ENCODE assay signal across 1 cellular context in the genomic region with DNA sequence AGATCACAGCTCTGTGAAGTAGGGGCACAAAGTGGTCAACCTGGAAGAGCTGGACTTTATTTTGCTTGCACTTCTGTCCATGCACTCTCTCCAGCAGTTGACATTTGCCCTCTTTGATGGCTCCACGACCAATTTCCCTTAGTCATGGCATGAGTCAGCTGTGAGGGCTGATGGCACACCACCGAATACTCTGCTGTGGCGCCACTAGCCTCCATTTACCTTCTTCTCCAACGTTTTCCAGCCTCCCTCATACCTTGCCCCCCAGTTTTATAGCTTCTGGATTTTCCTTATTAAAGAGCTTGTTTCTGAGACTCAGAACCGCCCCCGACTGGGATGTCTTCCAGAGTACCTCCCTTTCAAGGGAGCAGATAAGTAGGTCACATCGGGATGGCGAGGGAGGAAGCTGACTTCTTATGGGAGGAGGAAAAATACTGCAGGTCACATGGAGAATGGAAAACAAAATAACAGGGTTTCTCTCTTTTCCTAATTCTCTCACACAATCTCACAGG.
TF ChIP-seq lines count a peak whose summit lies in the region.

No MANE protein-coding gene starts in this region.

TF ChIP-seq in HepG2, 621 proteins besides CTCF, POLR2A, EP300 and RAD21 (continued from another document and continues in another):
- TF ChIP-seq, protein P1, sequence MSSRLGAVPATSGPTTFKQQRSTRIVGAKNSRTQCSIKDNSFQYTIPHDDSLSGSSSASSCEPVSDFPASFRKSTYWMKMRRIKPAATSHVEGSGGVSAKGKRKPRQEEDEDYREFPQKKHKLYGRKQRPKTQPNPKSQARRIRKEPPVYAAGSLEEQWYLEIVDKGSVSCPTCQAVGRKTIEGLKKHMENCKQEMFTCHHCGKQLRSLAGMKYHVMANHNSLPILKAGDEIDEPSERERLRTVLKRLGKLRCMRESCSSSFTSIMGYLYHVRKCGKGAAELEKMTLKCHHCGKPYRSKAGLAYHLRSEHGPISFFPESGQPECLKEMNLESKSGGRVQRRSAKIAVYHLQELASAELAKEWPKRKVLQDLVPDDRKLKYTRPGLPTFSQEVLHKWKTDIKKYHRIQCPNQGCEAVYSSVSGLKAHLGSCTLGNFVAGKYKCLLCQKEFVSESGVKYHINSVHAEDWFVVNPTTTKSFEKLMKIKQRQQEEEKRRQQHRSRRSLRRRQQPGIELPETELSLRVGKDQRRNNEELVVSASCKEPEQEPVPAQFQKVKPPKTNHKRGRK (CRISPR knock-in tag; IDR thresholded peaks at IDR 0.05) = no peak
- peak; percentile 74 for TF ChIP-seq SIN3A (IDR thresholded peaks at IDR 0.05; ENCODE audit: borderline replicate concordance, low read depth, low read length)
- TF ChIP-seq TCF12 (IDR thresholded peaks at IDR 0.05) = no peak
- TF ChIP-seq TCF12 (CRISPR knock-in tag; IDR thresholded peaks at IDR 0.05) = no peak
- TF ChIP-seq THAP11 (CRISPR knock-in tag; IDR thresholded peaks at IDR 0.05) = peak; percentile 64
- no peak for TF ChIP-seq XRCC5 (optimal IDR thresholded peaks at IDR 0.05; ENCODE audit: low read length)
- TF ChIP-seq ZNF253 (CRISPR knock-in tag; IDR thresholded peaks at IDR 0.05; ENCODE audit: borderline replicate concordance) = no peak
- TF ChIP-seq NCOA5 (CRISPR knock-in tag; IDR thresholded peaks at IDR 0.05) = no peak
- TF ChIP-seq MAFK (conservative IDR thresholded peaks at IDR 0.05 in 1 of 2, IDR thresholded peaks at IDR 0.05 in 1 of 2; ENCODE audit: low read length in 2 of 2) = peak; percentile 94 to 98
- no peak for TF ChIP-seq KDM3A (CRISPR knock-in tag; IDR thresholded peaks at IDR 0.05; ENCODE audit: low read depth)
- TF ChIP-seq, protein P2, sequence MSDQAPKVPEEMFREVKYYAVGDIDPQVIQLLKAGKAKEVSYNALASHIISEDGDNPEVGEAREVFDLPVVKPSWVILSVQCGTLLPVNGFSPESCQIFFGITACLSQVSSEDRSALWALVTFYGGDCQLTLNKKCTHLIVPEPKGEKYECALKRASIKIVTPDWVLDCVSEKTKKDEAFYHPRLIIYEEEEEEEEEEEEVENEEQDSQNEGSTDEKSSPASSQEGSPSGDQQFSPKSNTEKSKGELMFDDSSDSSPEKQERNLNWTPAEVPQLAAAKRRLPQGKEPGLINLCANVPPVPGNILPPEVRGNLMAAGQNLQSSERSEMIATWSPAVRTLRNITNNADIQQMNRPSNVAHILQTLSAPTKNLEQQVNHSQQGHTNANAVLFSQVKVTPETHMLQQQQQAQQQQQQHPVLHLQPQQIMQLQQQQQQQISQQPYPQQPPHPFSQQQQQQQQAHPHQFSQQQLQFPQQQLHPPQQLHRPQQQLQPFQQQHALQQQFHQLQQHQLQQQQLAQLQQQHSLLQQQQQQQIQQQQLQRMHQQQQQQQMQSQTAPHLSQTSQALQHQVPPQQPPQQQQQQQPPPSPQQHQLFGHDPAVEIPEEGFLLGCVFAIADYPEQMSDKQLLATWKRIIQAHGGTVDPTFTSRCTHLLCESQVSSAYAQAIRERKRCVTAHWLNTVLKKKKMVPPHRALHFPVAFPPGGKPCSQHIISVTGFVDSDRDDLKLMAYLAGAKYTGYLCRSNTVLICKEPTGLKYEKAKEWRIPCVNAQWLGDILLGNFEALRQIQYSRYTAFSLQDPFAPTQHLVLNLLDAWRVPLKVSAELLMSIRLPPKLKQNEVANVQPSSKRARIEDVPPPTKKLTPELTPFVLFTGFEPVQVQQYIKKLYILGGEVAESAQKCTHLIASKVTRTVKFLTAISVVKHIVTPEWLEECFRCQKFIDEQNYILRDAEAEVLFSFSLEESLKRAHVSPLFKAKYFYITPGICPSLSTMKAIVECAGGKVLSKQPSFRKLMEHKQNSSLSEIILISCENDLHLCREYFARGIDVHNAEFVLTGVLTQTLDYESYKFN (CRISPR knock-in tag; conservative IDR thresholded peaks at IDR 0.05) = peak; percentile 65
- TF ChIP-seq GTF3A (CRISPR knock-in tag; conservative IDR thresholded peaks at IDR 0.05) = no peak
- no peak for TF ChIP-seq RARG (CRISPR knock-in tag; IDR thresholded peaks at IDR 0.05; ENCODE audit: low read depth)
- no peak for TF ChIP-seq SP1 (IDR thresholded peaks at IDR 0.05)
- TF ChIP-seq SP1 (CRISPR knock-in tag; IDR thresholded peaks at IDR 0.05) = no peak
- no peak for TF ChIP-seq ZNF629 (CRISPR knock-in tag; conservative IDR thresholded peaks at IDR 0.05)
- TF ChIP-seq ATRX (CRISPR knock-in tag; IDR thresholded peaks at IDR 0.05; ENCODE audit: borderline replicate concordance) = no peak
- TF ChIP-seq NFE2L1 (CRISPR knock-in tag; IDR thresholded peaks at IDR 0.05; ENCODE audit: borderline replicate concordance) = 0 out of 2 replicates have a peak, but pooled peaks have one; percentile 80
- TF ChIP-seq CBX5 (CRISPR knock-in tag; IDR thresholded peaks at IDR 0.05; ENCODE audit: borderline replicate concordance) = peak; percentile 36; the same call in 1 of the 2 replicates
- TF ChIP-seq ZC3H4 (CRISPR knock-in tag; IDR thresholded peaks at IDR 0.05; ENCODE audit: borderline replicate concordance) = no peak
- no peak for TF ChIP-seq ZNF34 (CRISPR knock-in tag; IDR thresholded peaks at IDR 0.05; ENCODE audit: borderline replicate concordance)
- TF ChIP-seq, protein P3, sequence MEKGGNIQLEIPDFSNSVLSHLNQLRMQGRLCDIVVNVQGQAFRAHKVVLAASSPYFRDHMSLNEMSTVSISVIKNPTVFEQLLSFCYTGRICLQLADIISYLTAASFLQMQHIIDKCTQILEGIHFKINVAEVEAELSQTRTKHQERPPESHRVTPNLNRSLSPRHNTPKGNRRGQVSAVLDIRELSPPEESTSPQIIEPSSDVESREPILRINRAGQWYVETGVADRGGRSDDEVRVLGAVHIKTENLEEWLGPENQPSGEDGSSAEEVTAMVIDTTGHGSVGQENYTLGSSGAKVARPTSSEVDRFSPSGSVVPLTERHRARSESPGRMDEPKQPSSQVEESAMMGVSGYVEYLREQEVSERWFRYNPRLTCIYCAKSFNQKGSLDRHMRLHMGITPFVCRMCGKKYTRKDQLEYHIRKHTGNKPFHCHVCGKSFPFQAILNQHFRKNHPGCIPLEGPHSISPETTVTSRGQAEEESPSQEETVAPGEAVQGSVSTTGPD (CRISPR knock-in tag; IDR thresholded peaks at IDR 0.05) = no peak
- TF ChIP-seq ZNF274 (CRISPR knock-in tag; IDR thresholded peaks at IDR 0.05) = no peak
- no peak for TF ChIP-seq PAX8 (CRISPR knock-in tag; IDR thresholded peaks at IDR 0.05; ENCODE audit: borderline replicate concordance)
- TF ChIP-seq SNAPC2 (CRISPR knock-in tag; IDR thresholded peaks at IDR 0.05) = 0 out of 2 replicates have a peak, but pooled peaks have one; percentile 42
- no peak for TF ChIP-seq ZFP41 (CRISPR knock-in tag; IDR thresholded peaks at IDR 0.05; ENCODE audit: borderline replicate concordance)
- no peak for TF ChIP-seq ZNF577 (CRISPR knock-in tag; IDR thresholded peaks at IDR 0.05; ENCODE audit: borderline replicate concordance, low read depth)
- TF ChIP-seq STAG1 (CRISPR knock-in tag; IDR thresholded peaks at IDR 0.05) = 0 out of 2 replicates have a peak, but pooled peaks have one; percentile 17
- TF ChIP-seq TSC22D2 (CRISPR knock-in tag; IDR thresholded peaks at IDR 0.05; ENCODE audit: borderline replicate concordance) = no peak
- no peak for TF ChIP-seq ZSCAN25 (CRISPR knock-in tag; IDR thresholded peaks at IDR 0.05)
- TF ChIP-seq, protein P4, sequence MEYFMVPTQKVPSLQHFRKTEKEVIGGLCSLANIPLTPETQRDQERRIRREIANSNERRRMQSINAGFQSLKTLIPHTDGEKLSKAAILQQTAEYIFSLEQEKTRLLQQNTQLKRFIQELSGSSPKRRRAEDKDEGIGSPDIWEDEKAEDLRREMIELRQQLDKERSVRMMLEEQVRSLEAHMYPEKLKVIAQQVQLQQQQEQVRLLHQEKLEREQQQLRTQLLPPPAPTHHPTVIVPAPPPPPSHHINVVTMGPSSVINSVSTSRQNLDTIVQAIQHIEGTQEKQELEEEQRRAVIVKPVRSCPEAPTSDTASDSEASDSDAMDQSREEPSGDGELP (IDR thresholded peaks at IDR 0.05; ENCODE audit: borderline replicate concordance, low read depth) = peak; percentile 88
- TF ChIP-seq, protein P5, sequence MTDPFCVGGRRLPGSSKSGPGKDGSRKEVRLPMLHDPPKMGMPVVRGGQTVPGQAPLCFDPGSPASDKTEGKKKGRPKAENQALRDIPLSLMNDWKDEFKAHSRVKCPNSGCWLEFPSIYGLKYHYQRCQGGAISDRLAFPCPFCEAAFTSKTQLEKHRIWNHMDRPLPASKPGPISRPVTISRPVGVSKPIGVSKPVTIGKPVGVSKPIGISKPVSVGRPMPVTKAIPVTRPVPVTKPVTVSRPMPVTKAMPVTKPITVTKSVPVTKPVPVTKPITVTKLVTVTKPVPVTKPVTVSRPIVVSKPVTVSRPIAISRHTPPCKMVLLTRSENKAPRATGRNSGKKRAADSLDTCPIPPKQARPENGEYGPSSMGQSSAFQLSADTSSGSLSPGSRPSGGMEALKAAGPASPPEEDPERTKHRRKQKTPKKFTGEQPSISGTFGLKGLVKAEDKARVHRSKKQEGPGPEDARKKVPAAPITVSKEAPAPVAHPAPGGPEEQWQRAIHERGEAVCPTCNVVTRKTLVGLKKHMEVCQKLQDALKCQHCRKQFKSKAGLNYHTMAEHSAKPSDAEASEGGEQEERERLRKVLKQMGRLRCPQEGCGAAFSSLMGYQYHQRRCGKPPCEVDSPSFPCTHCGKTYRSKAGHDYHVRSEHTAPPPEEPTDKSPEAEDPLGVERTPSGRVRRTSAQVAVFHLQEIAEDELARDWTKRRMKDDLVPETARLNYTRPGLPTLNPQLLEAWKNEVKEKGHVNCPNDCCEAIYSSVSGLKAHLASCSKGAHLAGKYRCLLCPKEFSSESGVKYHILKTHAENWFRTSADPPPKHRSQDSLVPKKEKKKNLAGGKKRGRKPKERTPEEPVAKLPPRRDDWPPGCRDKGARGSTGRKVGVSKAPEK (CRISPR knock-in tag; IDR thresholded peaks at IDR 0.05; ENCODE audit: borderline replicate concordance) = no peak
- TF ChIP-seq, protein P6, sequence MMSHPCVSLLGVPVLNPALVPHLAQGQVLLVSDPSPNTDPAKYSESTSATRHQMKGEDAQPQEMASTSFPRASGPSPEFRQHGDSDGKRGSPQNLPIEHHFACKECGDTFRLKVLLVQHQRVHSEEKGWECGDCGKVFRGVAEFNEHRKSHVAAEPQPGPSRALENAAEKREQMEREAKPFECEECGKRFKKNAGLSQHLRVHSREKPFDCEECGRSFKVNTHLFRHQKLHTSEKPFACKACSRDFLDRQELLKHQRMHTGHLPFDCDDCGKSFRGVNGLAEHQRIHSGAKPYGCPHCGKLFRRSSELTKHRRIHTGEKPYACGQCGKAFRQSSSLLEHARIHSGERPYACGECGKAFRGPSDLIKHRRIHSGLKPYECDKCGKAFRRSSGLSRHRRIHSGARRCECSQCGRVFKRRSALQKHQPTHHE (CRISPR knock-in tag; IDR thresholded peaks at IDR 0.05; ENCODE audit: borderline replicate concordance) = no peak
- no peak for TF ChIP-seq JUN (CRISPR knock-in tag; IDR thresholded peaks at IDR 0.05)
- TF ChIP-seq, protein P7, sequence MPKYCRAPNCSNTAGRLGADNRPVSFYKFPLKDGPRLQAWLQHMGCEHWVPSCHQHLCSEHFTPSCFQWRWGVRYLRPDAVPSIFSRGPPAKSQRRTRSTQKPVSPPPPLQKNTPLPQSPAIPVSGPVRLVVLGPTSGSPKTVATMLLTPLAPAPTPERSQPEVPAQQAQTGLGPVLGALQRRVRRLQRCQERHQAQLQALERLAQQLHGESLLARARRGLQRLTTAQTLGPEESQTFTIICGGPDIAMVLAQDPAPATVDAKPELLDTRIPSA (CRISPR knock-in tag; IDR thresholded peaks at IDR 0.05; ENCODE audit: borderline replicate concordance) = no peak
- 0 out of 2 replicates have a peak, but pooled peaks have one; percentile 36 for TF ChIP-seq ZNF264 (CRISPR knock-in tag; IDR thresholded peaks at IDR 0.05)
- no peak for TF ChIP-seq RCOR2 (CRISPR knock-in tag; IDR thresholded peaks at IDR 0.05)
- TF ChIP-seq ZBTB21 (CRISPR knock-in tag; IDR thresholded peaks at IDR 0.05) = no peak
- TF ChIP-seq ZNF121 (CRISPR knock-in tag; IDR thresholded peaks at IDR 0.05) = no peak; the same call in 1 of the 2 replicates
- TF ChIP-seq MYC (CRISPR knock-in tag; IDR thresholded peaks at IDR 0.05; ENCODE audit: borderline replicate concordance) = no peak
- TF ChIP-seq ZNF773 (CRISPR knock-in tag; IDR thresholded peaks at IDR 0.05; ENCODE audit: borderline replicate concordance) = no peak
- TF ChIP-seq ZNF232 (CRISPR knock-in tag; IDR thresholded peaks at IDR 0.05; ENCODE audit: borderline replicate concordance) = no peak
- TF ChIP-seq, protein P8, sequence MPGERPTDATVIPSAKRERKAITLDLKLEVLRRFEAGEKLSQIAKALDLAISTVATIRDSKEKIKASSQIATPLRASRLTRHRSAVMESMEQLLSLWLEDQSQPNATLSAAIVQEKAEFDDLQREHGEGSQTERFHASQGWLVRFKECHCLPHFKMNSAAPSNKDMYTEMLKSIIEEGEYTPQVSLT (CRISPR knock-in tag; IDR thresholded peaks at IDR 0.05; ENCODE audit: borderline replicate concordance, low read depth) = no peak
- TF ChIP-seq, protein P9, sequence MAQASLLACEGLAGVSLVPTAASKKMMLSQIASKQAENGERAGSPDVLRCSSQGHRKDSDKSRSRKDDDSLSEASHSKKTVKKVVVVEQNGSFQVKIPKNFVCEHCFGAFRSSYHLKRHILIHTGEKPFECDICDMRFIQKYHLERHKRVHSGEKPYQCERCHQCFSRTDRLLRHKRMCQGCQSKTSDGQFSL (CRISPR knock-in tag; IDR thresholded peaks at IDR 0.05) = no peak
- TF ChIP-seq PPARG (CRISPR knock-in tag; conservative IDR thresholded peaks at IDR 0.05) = peak; percentile 96
- no peak for TF ChIP-seq LCORL (IDR thresholded peaks at IDR 0.05)
- TF ChIP-seq LCORL (CRISPR knock-in tag; IDR thresholded peaks at IDR 0.05) = peak; percentile 77; the same call in 1 of the 2 replicates
- peak; percentile 91 for TF ChIP-seq FOSL2 (CRISPR knock-in tag; IDR thresholded peaks at IDR 0.05)
- no peak for TF ChIP-seq TAF1 (CRISPR knock-in tag; IDR thresholded peaks at IDR 0.05)
- TF ChIP-seq ARHGAP35 (CRISPR knock-in tag; IDR thresholded peaks at IDR 0.05; ENCODE audit: borderline replicate concordance) = no peak
- TF ChIP-seq ZNF367 (CRISPR knock-in tag; IDR thresholded peaks at IDR 0.05; ENCODE audit: borderline replicate concordance) = no peak
- no peak for TF ChIP-seq ZNF768 (CRISPR knock-in tag; IDR thresholded peaks at IDR 0.05)
- no peak for TF ChIP-seq KDM4B (CRISPR knock-in tag; IDR thresholded peaks at IDR 0.05)
- no peak for TF ChIP-seq NRL (CRISPR knock-in tag; IDR thresholded peaks at IDR 0.05; ENCODE audit: borderline replicate concordance)
- no peak for TF ChIP-seq GFI1 (CRISPR knock-in tag; IDR thresholded peaks at IDR 0.05; ENCODE audit: borderline replicate concordance)
